Comparison of ENCODE assay signal across 29 cellular contexts in the genomic region with DNA sequence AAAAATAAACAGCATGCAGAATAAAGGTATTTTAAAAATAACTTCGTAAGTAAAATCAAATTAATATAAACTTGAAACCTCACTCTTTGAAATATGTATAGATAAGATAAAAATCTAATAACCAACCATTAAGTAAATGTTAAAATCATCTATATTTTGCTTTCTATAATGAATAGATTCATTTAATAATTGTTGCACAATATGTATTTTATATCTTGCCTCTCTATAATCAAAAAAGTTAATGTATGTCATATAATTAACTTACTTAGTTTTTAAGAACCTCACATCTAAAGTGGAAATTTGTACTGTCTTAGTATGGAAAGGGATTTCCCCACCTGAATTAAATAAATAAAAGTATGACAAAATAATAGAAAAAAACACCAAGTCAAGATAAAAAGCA.
"Had no signal": no experiment of that assay in that cellular context is flagged by ENCODE, and none has a peak within 500 bp of the region (broad histone marks: within the 10 kb centered on the region; RNA-seq: fewer than 3 reads in every experiment).

No MANE protein-coding gene starts in this region.

- H3K27ac ChIP-seq: adrenal gland, body of pancreas, colonic mucosa, gastrocnemius medialis, heart left ventricle had no signal

- ATAC-seq: activated CD4-positive, alpha-beta T cell treated with anti-CD3 and anti-CD28 coated beads for 36 hours; activated CD8-positive, alpha-beta memory T cell treated with anti-CD3 and anti-CD28 coated beads, Interleukin-2, amount 10 ng/mL, durations not matched to agents 7 days and 5 days; activated CD8-positive, alpha-beta T cell treated with anti-CD3 and anti-CD28 coated beads, Interleukin-2, amount 10 ng/mL, durations not matched to agents 7 days and 5 days; activated naive CD8-positive, alpha-beta T cell treated with anti-CD3 and anti-CD28 coated beads, Interleukin-2, amount 50 U/mL, for 24 hours; body of pancreas; esophagus mucosa; gastrocnemius medialis; heart left ventricle; T-helper 17 cell had no signal

- H3K27me3 ChIP-seq: adrenal gland, body of pancreas, colonic mucosa, gastrocnemius medialis, heart left ventricle had no signal

- H3K36me3 ChIP-seq: colonic mucosa, gastrocnemius medialis had no signal

- H3K4me1 ChIP-seq: body of pancreas, colonic mucosa, gastrocnemius medialis had no signal

- H3K9me3 ChIP-seq: adrenal gland, body of pancreas, colonic mucosa, gastrocnemius medialis, heart left ventricle had no signal

- DNase-seq: activated CD4-positive, alpha-beta memory T cell treated with anti-CD3 and anti-CD28 coated beads for 36 hours; activated CD4-positive, alpha-beta T cell treated with anti-CD3 and anti-CD28 coated beads for 36 hours; activated CD4-positive, alpha-beta T cell treated with anti-CD3 and anti-CD28 coated beads, Interleukin-2, amount 10 ng/mL, durations not matched to agents 24 days and 14 days; activated CD4-positive, CD25-positive, alpha-beta regulatory T cell; activated CD4-positive, CD25-positive, alpha-beta regulatory T cell treated with anti-CD3 and anti-CD28 coated beads, Interleukin-2, amount 50 U/mL, for 72 hours; activated CD8-positive, alpha-beta memory T cell treated with anti-CD3 and anti-CD28 coated beads, Interleukin-2, amount 10 ng/mL, durations not matched to agents 7 days and 5 days; activated CD8-positive, alpha-beta memory T cell treated with anti-CD3 and anti-CD28 coated beads, Interleukin-2, amount 50 U/mL, for 4 hours; activated CD8-positive, alpha-beta T cell treated with anti-CD3 and anti-CD28 coated beads, Interleukin-2, amount 10 ng/mL, durations not matched to agents 7 days and 5 days; activated effector memory CD4-positive, alpha-beta T cell treated with anti-CD3 and anti-CD28 coated beads, Interleukin-2, amount 50 U/mL, for 16 hours; activated naive CD4-positive, alpha-beta T cell treated with anti-CD3 and anti-CD28 coated beads for 36 hours; activated naive CD8-positive, alpha-beta T cell treated with anti-CD3 and anti-CD28 coated beads for 36 hours; activated naive CD8-positive, alpha-beta T cell treated with anti-CD3 and anti-CD28 coated beads, Interleukin-2, amount 50 U/mL, for 24 hours; activated T-cell treated with anti-CD3 and anti-CD28 coated beads, Interleukin-2, amount 50 U/mL, for 1 hour; activated T-cell treated with anti-CD3 and anti-CD28 coated beads, Interleukin-2, amount 50 U/mL, for 48 hours; adrenal gland; amygdala; aorta; body of pancreas; caudate nucleus; colonic mucosa; effector CD8-positive, alpha-beta T cell; foreskin fibroblast; gastrocnemius medialis; glutamatergic neuron; heart left ventricle; T-helper 1 cell; T-helper 17 cell; T1000 had no signal

- H3K4me3 ChIP-seq: adrenal gland, body of pancreas, colonic mucosa, gastrocnemius medialis, heart left ventricle had no signal
